ENCODE assay signal across 12 cellular contexts in the genomic region with DNA sequence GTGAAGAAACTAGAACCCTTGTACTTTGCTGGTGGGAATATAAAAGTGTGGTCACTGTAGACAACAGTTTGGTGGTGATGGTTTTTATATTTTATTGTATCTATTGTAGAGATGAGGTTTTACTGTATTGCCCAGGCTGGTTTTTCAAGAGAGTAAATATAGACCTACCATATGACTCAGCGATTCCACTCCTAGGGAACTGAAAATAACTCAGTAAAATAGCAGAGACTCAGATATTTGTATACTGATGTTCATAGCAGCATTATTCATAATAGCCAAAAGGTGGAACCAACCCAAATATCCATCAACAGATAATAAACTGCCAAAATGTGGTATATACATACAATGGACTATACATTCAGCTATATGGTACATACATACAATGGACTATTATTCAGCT.
DNase-seq lines count a peak whose midpoint lies in the region; ATAC-seq, FAIRE-seq and TF ChIP-seq lines count a peak whose summit lies in the region.
"Had no signal": no experiment of that assay in that cellular context is flagged by ENCODE, and none has a peak within 500 bp of the region (broad histone marks: within the 10 kb centered on the region; RNA-seq: fewer than 3 reads in every experiment).

No MANE protein-coding gene starts in this region.

- H3K27ac Mint-ChIP-seq in activated CD4-positive, alpha-beta T cell treated with anti-CD3 and anti-CD28 coated beads, Interleukin-2, amount 10 ng/mL, durations not matched to agents 7 days and 5 days = no peak overlapping the region
- H3K27ac Mint-ChIP-seq: activated T-helper 1 cell treated with anti-CD3 and anti-CD28 coated beads, Interleukin-12 subunit alpha, Interleukin-12 subunit beta, Interleukin-2, Interleukin-4 antibody, amounts not matched to agents 30 ng/mL and 10 ng/mL and 1 ng/mL, durations not matched to agents 14 hours and 24 hours and 36 hours had no signal

- no peak for TF ChIP-seq POLR2A in erythroblast (IDR thresholded peaks at IDR 0.05; ENCODE audit: low read length)

- H3K9me3 Mint-ChIP-seq in activated CD4-positive, alpha-beta T cell treated with anti-CD3 and anti-CD28 coated beads, Interleukin-2, amount 10 ng/mL, durations not matched to agents 7 days and 5 days = no peaks in the 10 kb centered on the region
- H3K9me3 Mint-ChIP-seq: activated T-helper 1 cell treated with anti-CD3 and anti-CD28 coated beads, Interleukin-12 subunit alpha, Interleukin-12 subunit beta, Interleukin-2, Interleukin-4 antibody, amounts not matched to agents 30 ng/mL and 10 ng/mL and 1 ng/mL, durations not matched to agents 14 hours and 24 hours and 36 hours had no signal

- peaks cover 12% of the 10 kb centered on the region for H3K27me3 Mint-ChIP-seq in activated CD4-positive, alpha-beta T cell treated with anti-CD3 and anti-CD28 coated beads, Interleukin-2, amount 10 ng/mL, durations not matched to agents 7 days and 5 days

- ATAC-seq in GM19455 (IDR thresholded peaks at IDR 0.05; ENCODE audit: unreplicated experiment) (peak; percentile 78), HG03066 (IDR thresholded peaks at IDR 0.05; ENCODE audit: low read depth, unreplicated experiment) (peak; percentile 67)
- ATAC-seq: Panc1 had no signal

- FAIRE-seq in frontal cortex (lab: Jason Lieb, UNC) = no peak

- POLR2A ChIA-PET in activated CD4-positive, alpha-beta T cell treated with anti-CD3 and anti-CD28 coated beads, Interleukin-2, amount 10 ng/mL, durations not matched to agents 7 days and 5 days (lab: Charles Lee) = no interaction called here

- peak; percentile 57 for DNase-seq in A172 (ENCODE audit: low spot score)
- peak; percentile 43 for DNase-seq in RPMI8226
- DNase-seq in activated CD4-positive, alpha-beta T cell treated with anti-CD3 and anti-CD28 coated beads, Interleukin-2, amount 10 ng/mL, durations not matched to agents 7 days and 5 days = no peak
- DNase-seq in erythroblast (lab: John Stamatoyannopoulos, UW) = no peak
- no peak for DNase-seq in frontal cortex (ENCODE audit: low spot score in 2 of 2)
- DNase-seq in activated CD8-positive, alpha-beta memory T cell treated with anti-CD3 and anti-CD28 coated beads, Interleukin-2, amount 50 U/mL, for 48 hours = no peak
- DNase-seq: H7, upper lobe of left lung had no signal

- CTCF ChIA-PET in activated CD4-positive, alpha-beta T cell treated with anti-CD3 and anti-CD28 coated beads, Interleukin-2, amount 10 ng/mL, durations not matched to agents 7 days and 5 days (lab: Charles Lee) = no interaction called here

- no peak overlapping the region for H3K4me3 Mint-ChIP-seq in activated CD4-positive, alpha-beta T cell treated with anti-CD3 and anti-CD28 coated beads, Interleukin-2, amount 10 ng/mL, durations not matched to agents 7 days and 5 days
- H3K4me3 Mint-ChIP-seq: activated T-helper 1 cell treated with anti-CD3 and anti-CD28 coated beads, Interleukin-12 subunit alpha, Interleukin-12 subunit beta, Interleukin-2, Interleukin-4 antibody, amounts not matched to agents 30 ng/mL and 10 ng/mL and 1 ng/mL, durations not matched to agents 14 hours and 24 hours and 36 hours had no signal

- no peaks in the 10 kb centered on the region for H3K36me3 Mint-ChIP-seq in activated CD4-positive, alpha-beta T cell treated with anti-CD3 and anti-CD28 coated beads, Interleukin-2, amount 10 ng/mL, durations not matched to agents 7 days and 5 days (ENCODE audit: low read depth)

- no peaks in the 10 kb centered on the region for H3K4me1 Mint-ChIP-seq in activated CD4-positive, alpha-beta T cell treated with anti-CD3 and anti-CD28 coated beads, Interleukin-2, amount 10 ng/mL, durations not matched to agents 7 days and 5 days

Comparison
In these comparisons a context has a peak if more than half of its experiments do, and no peak if none do; other contexts are left out.
1. DNase-seq: peak in A172 (single experiment) and RPMI8226 (single experiment); none in activated CD4-positive, alpha-beta T cell treated with anti-CD3 and anti-CD28 coated beads, Interleukin-2, amount 10 ng/mL, durations not matched to agents 7 days and 5 days (single experiment), erythroblast (0 of 2), frontal cortex (0 of 2) and activated CD8-positive, alpha-beta memory T cell treated with anti-CD3 and anti-CD28 coated beads, Interleukin-2, amount 50 U/mL, for 48 hours (single experiment).